In the genomic region with DNA sequence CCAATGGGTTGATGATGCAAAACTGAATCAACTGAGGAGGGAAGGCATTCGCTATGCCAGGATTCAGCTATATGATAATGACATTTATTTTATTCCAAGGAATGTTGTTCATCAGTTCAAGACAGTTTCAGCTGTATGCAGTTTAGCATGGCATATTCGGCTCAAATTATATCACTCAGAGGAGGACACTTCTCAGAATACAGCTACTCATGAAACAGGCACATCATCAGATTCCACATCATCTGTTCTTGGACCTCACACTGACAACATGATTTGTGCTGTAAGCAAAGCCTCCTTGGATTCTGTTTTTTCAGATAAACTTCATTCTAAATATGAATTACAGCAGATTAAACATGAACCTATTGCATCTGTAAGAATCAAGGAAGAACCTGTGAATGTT, we compare ENCODE assay signal across 27 cellular contexts.
"Had no signal": no experiment of that assay in that cellular context is flagged by ENCODE, and none has a peak within 500 bp of the region (broad histone marks: within the 10 kb centered on the region; RNA-seq: fewer than 3 reads in every experiment).

No MANE protein-coding gene starts in this region.

- H3K27ac Mint-ChIP-seq: mesothelial cell of epicardium; natural killer cell treated with Interleukin-12 subunit alpha and Interleukin-12 subunit beta and Interleukin-15 and Interleukin-18, amount 100 ng/mL, for 72 hours; stimulated activated naive CD8-positive, alpha-beta T cell treated with anti-CD3 and anti-CD28 coated beads, Interleukin-15, amount 100 ng/mL, for 72 hours had no signal

- H3K27ac ChIP-seq: esophagus squamous epithelium, neutrophil, pancreas, right lobe of liver, thyroid gland, vagina had no signal

- ATAC-seq: left lobe of liver; mucosa of descending colon; natural killer cell treated with Interleukin-12 subunit alpha and Interleukin-12 subunit beta and Interleukin-15 and Interleukin-18, amount 100 ng/mL, for 72 hours; pancreas; right lobe of liver; stimulated activated naive CD8-positive, alpha-beta T cell treated with anti-CD3 and anti-CD28 coated beads, Interleukin-15, amount 100 ng/mL, for 72 hours had no signal

- H3K4me3 Mint-ChIP-seq: mesothelial cell of epicardium; naive B cell; natural killer cell treated with Interleukin-12 subunit alpha and Interleukin-12 subunit beta and Interleukin-15 and Interleukin-18, amount 100 ng/mL, for 72 hours; neural crest cell; stimulated activated naive CD8-positive, alpha-beta T cell treated with anti-CD3 and anti-CD28 coated beads, Interleukin-15, amount 100 ng/mL, for 72 hours had no signal

- H3K4me1 Mint-ChIP-seq: stimulated activated naive CD8-positive, alpha-beta T cell treated with anti-CD3 and anti-CD28 coated beads, Interleukin-15, amount 100 ng/mL, for 72 hours had no signal

- H3K9me3 Mint-ChIP-seq: natural killer cell treated with Interleukin-12 subunit alpha and Interleukin-12 subunit beta and Interleukin-15 and Interleukin-18, amount 100 ng/mL, for 72 hours; neural crest cell; stimulated activated naive CD8-positive, alpha-beta T cell treated with anti-CD3 and anti-CD28 coated beads, Interleukin-15, amount 100 ng/mL, for 72 hours had no signal

- H3K27me3 ChIP-seq: dorsolateral prefrontal cortex, esophagus squamous epithelium, neutrophil, pancreas, right lobe of liver, thyroid gland, vagina had no signal

- DNase-seq: dorsolateral prefrontal cortex; effector memory CD4-positive, alpha-beta T cell; esophagus squamous epithelium; foreskin melanocyte; glutamatergic neuron; hypothalamus; kidney; mesenchymal stem cell; mucosa of descending colon; naive B cell; pancreas; right lobe of liver; small intestine; stimulated activated CD4-positive, alpha-beta T cell treated with anti-CD3 and anti-CD28 coated beads, Interleukin-15, amount 100 ng/mL, for 24 hours; stimulated activated CD4-positive, alpha-beta T cell treated with anti-CD3 and anti-CD28 coated beads, Interleukin-4, amount 100 ng/mL, for 1 hour; stimulated activated CD8-positive, alpha-beta memory T cell treated with anti-CD3 and anti-CD28 coated beads, Interleukin-4, amount 100 ng/mL, for 48 hours; stimulated activated naive CD4-positive, alpha-beta T cell; stimulated activated naive CD8-positive, alpha-beta T cell treated with anti-CD3 and anti-CD28 coated beads, Interleukin-15, amount 100 ng/mL, for 72 hours; thyroid gland; trophoblast cell had no signal

- H3K4me3 ChIP-seq: dorsolateral prefrontal cortex, esophagus squamous epithelium, lung, mucosa of descending colon, pancreas, right lobe of liver, thyroid gland, vagina had no signal

- H3K9me3 ChIP-seq: esophagus squamous epithelium, mucosa of descending colon, neutrophil, pancreas, right lobe of liver, thyroid gland, vagina had no signal

- H3K27me3 Mint-ChIP-seq: naive B cell; natural killer cell treated with Interleukin-12 subunit alpha and Interleukin-12 subunit beta and Interleukin-15 and Interleukin-18, amount 100 ng/mL, for 72 hours; stimulated activated naive CD8-positive, alpha-beta T cell treated with anti-CD3 and anti-CD28 coated beads, Interleukin-15, amount 100 ng/mL, for 72 hours had no signal

- H3K4me1 ChIP-seq: esophagus squamous epithelium, thyroid gland, vagina had no signal
